1 cellular context compared by ENCODE assay signal in genomic region chr3:169764453-169765280, GRCh38.
TF ChIP-seq lines count a peak whose summit lies in the region.

TERC (minus strand) TSS chr3:169765060.

TF ChIP-seq in K562, 482 proteins besides CTCF, POLR2A, EP300 and RAD21 (continued from another document and continues in another):
- TF ChIP-seq THAP7 (CRISPR knock-in tag; IDR thresholded peaks at IDR 0.05) = peak; percentile 93
- TF ChIP-seq ZNF696 (CRISPR knock-in tag; conservative IDR thresholded peaks at IDR 0.05) = 0 out of 2 replicates have a peak, but pooled peaks have one; percentile 57
- TF ChIP-seq RBM14 (IDR thresholded peaks at IDR 0.05; ENCODE audit: borderline replicate concordance, insufficient read depth, low read depth, low read length) = peak; percentile 88; the same call in 1 of the 2 replicates
- no peak for TF ChIP-seq EHMT2 (IDR thresholded peaks at IDR 0.05)
- TF ChIP-seq SOX6 (IDR thresholded peaks at IDR 0.05) = no peak
- TF ChIP-seq PHF20 (IDR thresholded peaks at IDR 0.05; ENCODE audit: partially characterized antibody) = no peak
- TF ChIP-seq CHD2 (IDR thresholded peaks at IDR 0.05; ENCODE audit: low read depth, low read length) = peak; percentile 98
- no peak for TF ChIP-seq RFX7 (CRISPR knock-in tag; IDR thresholded peaks at IDR 0.05)
- TF ChIP-seq, protein P1, sequence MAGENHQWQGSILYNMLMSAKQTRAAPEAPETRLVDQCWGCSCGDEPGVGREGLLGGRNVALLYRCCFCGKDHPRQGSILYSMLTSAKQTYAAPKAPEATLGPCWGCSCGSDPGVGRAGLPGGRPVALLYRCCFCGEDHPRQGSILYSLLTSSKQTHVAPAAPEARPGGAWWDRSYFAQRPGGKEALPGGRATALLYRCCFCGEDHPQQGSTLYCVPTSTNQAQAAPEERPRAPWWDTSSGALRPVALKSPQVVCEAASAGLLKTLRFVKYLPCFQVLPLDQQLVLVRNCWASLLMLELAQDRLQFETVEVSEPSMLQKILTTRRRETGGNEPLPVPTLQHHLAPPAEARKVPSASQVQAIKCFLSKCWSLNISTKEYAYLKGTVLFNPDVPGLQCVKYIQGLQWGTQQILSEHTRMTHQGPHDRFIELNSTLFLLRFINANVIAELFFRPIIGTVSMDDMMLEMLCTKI (IDR thresholded peaks at IDR 0.05; ENCODE audit: partially characterized antibody) = no peak
- TF ChIP-seq RFX1 (IDR thresholded peaks at IDR 0.05) = no peak
- no peak for TF ChIP-seq POU5F1 (IDR thresholded peaks at IDR 0.05; ENCODE audit: borderline replicate concordance, low read depth, low read length, partially characterized antibody)
- peak; percentile 66; the same call in 1 of the 2 replicates for TF ChIP-seq HEY1 (CRISPR knock-in tag; IDR thresholded peaks at IDR 0.05; ENCODE audit: borderline replicate concordance)
- no peak for TF ChIP-seq DMBX1 (CRISPR knock-in tag; IDR thresholded peaks at IDR 0.05; ENCODE audit: borderline replicate concordance)
- no peak for TF ChIP-seq MIER1 (IDR thresholded peaks at IDR 0.05; ENCODE audit: low read depth)
- TF ChIP-seq TFAM (CRISPR knock-in tag; conservative IDR thresholded peaks at IDR 0.05) = no peak
- TF ChIP-seq SMAD4 (CRISPR knock-in tag; conservative IDR thresholded peaks at IDR 0.05) = peak; percentile 43; the same call in 1 of the 2 replicates
- TF ChIP-seq ZNF24 (IDR thresholded peaks at IDR 0.05) = peak; percentile 53; the same call in 1 of the 2 replicates
- TF ChIP-seq, protein P2, sequence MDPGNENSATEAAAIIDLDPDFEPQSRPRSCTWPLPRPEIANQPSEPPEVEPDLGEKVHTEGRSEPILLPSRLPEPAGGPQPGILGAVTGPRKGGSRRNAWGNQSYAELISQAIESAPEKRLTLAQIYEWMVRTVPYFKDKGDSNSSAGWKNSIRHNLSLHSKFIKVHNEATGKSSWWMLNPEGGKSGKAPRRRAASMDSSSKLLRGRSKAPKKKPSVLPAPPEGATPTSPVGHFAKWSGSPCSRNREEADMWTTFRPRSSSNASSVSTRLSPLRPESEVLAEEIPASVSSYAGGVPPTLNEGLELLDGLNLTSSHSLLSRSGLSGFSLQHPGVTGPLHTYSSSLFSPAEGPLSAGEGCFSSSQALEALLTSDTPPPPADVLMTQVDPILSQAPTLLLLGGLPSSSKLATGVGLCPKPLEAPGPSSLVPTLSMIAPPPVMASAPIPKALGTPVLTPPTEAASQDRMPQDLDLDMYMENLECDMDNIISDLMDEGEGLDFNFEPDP (CRISPR knock-in tag; IDR thresholded peaks at IDR 0.05) = no peak
- TF ChIP-seq, protein P3, sequence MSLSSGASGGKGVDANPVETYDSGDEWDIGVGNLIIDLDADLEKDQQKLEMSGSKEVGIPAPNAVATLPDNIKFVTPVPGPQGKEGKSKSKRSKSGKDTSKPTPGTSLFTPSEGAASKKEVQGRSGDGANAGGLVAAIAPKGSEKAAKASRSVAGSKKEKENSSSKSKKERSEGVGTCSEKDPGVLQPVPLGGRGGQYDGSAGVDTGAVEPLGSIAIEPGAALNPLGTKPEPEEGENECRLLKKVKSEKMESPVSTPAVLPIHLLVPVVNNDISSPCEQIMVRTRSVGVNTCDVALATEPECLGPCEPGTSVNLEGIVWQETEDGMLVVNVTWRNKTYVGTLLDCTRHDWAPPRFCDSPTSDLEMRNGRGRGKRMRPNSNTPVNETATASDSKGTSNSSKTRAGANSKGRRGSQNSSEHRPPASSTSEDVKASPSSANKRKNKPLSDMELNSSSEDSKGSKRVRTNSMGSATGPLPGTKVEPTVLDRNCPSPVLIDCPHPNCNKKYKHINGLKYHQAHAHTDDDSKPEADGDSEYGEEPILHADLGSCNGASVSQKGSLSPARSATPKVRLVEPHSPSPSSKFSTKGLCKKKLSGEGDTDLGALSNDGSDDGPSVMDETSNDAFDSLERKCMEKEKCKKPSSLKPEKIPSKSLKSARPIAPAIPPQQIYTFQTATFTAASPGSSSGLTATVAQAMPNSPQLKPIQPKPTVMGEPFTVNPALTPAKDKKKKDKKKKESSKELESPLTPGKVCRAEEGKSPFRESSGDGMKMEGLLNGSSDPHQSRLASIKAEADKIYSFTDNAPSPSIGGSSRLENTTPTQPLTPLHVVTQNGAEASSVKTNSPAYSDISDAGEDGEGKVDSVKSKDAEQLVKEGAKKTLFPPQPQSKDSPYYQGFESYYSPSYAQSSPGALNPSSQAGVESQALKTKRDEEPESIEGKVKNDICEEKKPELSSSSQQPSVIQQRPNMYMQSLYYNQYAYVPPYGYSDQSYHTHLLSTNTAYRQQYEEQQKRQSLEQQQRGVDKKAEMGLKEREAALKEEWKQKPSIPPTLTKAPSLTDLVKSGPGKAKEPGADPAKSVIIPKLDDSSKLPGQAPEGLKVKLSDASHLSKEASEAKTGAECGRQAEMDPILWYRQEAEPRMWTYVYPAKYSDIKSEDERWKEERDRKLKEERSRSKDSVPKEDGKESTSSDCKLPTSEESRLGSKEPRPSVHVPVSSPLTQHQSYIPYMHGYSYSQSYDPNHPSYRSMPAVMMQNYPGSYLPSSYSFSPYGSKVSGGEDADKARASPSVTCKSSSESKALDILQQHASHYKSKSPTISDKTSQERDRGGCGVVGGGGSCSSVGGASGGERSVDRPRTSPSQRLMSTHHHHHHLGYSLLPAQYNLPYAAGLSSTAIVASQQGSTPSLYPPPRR (CRISPR knock-in tag; IDR thresholded peaks at IDR 0.05; ENCODE audit: borderline replicate concordance) = no peak
- no peak for TF ChIP-seq MAFK (IDR thresholded peaks at IDR 0.05; ENCODE audit: low read length)
- no peak for TF ChIP-seq SP2 (IDR thresholded peaks at IDR 0.05; ENCODE audit: extremely low read depth, low read depth, low read length, poor library complexity, severe bottlenecking)
- no peak for TF ChIP-seq ZNF766 (CRISPR knock-in tag; conservative IDR thresholded peaks at IDR 0.05)
- no peak for TF ChIP-seq NR1H2 (CRISPR knock-in tag; IDR thresholded peaks at IDR 0.05)
- no peak for TF ChIP-seq HDGF (IDR thresholded peaks at IDR 0.05)
- no peak for TF ChIP-seq TFE3 (CRISPR knock-in tag; IDR thresholded peaks at IDR 0.05)
- TF ChIP-seq KDM4B (IDR thresholded peaks at IDR 0.05; ENCODE audit: borderline replicate concordance in 2 of 2, low read depth in 1 of 2) = no peak
- peak; percentile 73; the same call in 1 of the 2 replicates for TF ChIP-seq KLF6 (CRISPR knock-in tag; IDR thresholded peaks at IDR 0.05; ENCODE audit: borderline replicate concordance)
- no peak for TF ChIP-seq ARID3B (CRISPR knock-in tag; IDR thresholded peaks at IDR 0.05; ENCODE audit: borderline replicate concordance)
- no peak for TF ChIP-seq ZNF507 (tag; conservative IDR thresholded peaks at IDR 0.05)
- TF ChIP-seq RHOXF2B (CRISPR knock-in tag; conservative IDR thresholded peaks at IDR 0.05) = no peak
- TF ChIP-seq ETS1 (conservative IDR thresholded peaks at IDR 0.05; ENCODE audit: control insufficient read depth, low read depth, low read length) = peak; percentile 63; the same call in 1 of the 2 replicates
- no peak for TF ChIP-seq ARNT (IDR thresholded peaks at IDR 0.05)
- no peak for TF ChIP-seq ZNF282 (CRISPR knock-in tag; IDR thresholded peaks at IDR 0.05)
- no peak for TF ChIP-seq ZNF778 (CRISPR knock-in tag; IDR thresholded peaks at IDR 0.05)
- TF ChIP-seq NFRKB (IDR thresholded peaks at IDR 0.05; ENCODE audit: low read depth) = 0 out of 2 replicates have a peak, but pooled peaks have one; percentile 35
- no peak for TF ChIP-seq CBFB (CRISPR knock-in tag; IDR thresholded peaks at IDR 0.05)
- no peak for TF ChIP-seq POLR2AphosphoS2 (IDR thresholded peaks at IDR 0.05; ENCODE audit: low read length)
- no peak for TF ChIP-seq POLR3A (IDR thresholded peaks at IDR 0.05; ENCODE audit: borderline replicate concordance, extremely low read depth, insufficient read depth, insufficient read length)
- TF ChIP-seq NBN (IDR thresholded peaks at IDR 0.05; ENCODE audit: low read depth) = no peak
- TF ChIP-seq ZNF511 (CRISPR knock-in tag; IDR thresholded peaks at IDR 0.05) = peak; percentile 20; the same call in 1 of the 2 replicates
- no peak for TF ChIP-seq ZBED1 (IDR thresholded peaks at IDR 0.05)
- peak; percentile 94 for TF ChIP-seq POLR2AphosphoS5 (IDR thresholded peaks at IDR 0.05; ENCODE audit: control insufficient read depth, insufficient read depth, low read depth, low read length)
- TF ChIP-seq ZNF175 (CRISPR knock-in tag; IDR thresholded peaks at IDR 0.05; ENCODE audit: low read depth) = no peak
- TF ChIP-seq PRPF4 (IDR thresholded peaks at IDR 0.05; ENCODE audit: insufficient read depth, low read depth, low read length, poor library complexity, severe bottlenecking) = peak; percentile 88
- TF ChIP-seq TCFL5 (CRISPR knock-in tag; conservative IDR thresholded peaks at IDR 0.05) = no peak
- TF ChIP-seq ZNF717 (CRISPR knock-in tag; IDR thresholded peaks at IDR 0.05) = no peak
- TF ChIP-seq NR3C1 (CRISPR knock-in tag; IDR thresholded peaks at IDR 0.05) = no peak
- no peak for TF ChIP-seq ZNF41 (CRISPR knock-in tag; conservative IDR thresholded peaks at IDR 0.05)
- TF ChIP-seq PML (IDR thresholded peaks at IDR 0.05; ENCODE audit: low read length) = peak; percentile 79
- TF ChIP-seq XRCC3 (IDR thresholded peaks at IDR 0.05) = no peak
- TF ChIP-seq SNRNP70 (optimal IDR thresholded peaks at IDR 0.05; ENCODE audit: low read depth, low read length) = no peak
- 0 out of 2 replicates have a peak, but pooled peaks have one; percentile 25 for TF ChIP-seq RNF2 (IDR thresholded peaks at IDR 0.05)
- TF ChIP-seq NFXL1 (CRISPR knock-in tag; IDR thresholded peaks at IDR 0.05) = no peak
- TF ChIP-seq ZNF79 (CRISPR knock-in tag; IDR thresholded peaks at IDR 0.05; ENCODE audit: low read depth) = no peak
- TF ChIP-seq ZNF586 (CRISPR knock-in tag; conservative IDR thresholded peaks at IDR 0.05) = no peak
- no peak for TF ChIP-seq CBX8 (IDR thresholded peaks at IDR 0.05; ENCODE audit: borderline replicate concordance, extremely low read depth, low read depth, low read length, poor library complexity, severe bottlenecking)
- 0 out of 2 replicates have a peak, but pooled peaks have one; percentile 11 for TF ChIP-seq HDAC6 (IDR thresholded peaks at IDR 0.05; ENCODE audit: low read depth, low read length)
- TF ChIP-seq ZNF3 (CRISPR knock-in tag; IDR thresholded peaks at IDR 0.05) = no peak; the same call in 1 of the 2 replicates
- no peak for TF ChIP-seq KAT2B (IDR thresholded peaks at IDR 0.05; ENCODE audit: low read depth, low read length)
- no peak for TF ChIP-seq PYGO2 (tag; IDR thresholded peaks at IDR 0.05)
- peak; percentile 88 for TF ChIP-seq HNRNPLL (IDR thresholded peaks at IDR 0.05; ENCODE audit: low read depth, low read length, poor library complexity, severe bottlenecking)
- TF ChIP-seq ZNF561 (CRISPR knock-in tag; conservative IDR thresholded peaks at IDR 0.05) = no peak
- TF ChIP-seq TRIM24 (IDR thresholded peaks at IDR 0.05) = no peak
- TF ChIP-seq RBM39 (optimal IDR thresholded peaks at IDR 0.05; ENCODE audit: low read depth, low read length) = no peak
- TF ChIP-seq ZFP1 (CRISPR knock-in tag; IDR thresholded peaks at IDR 0.05) = peak; percentile 41; the same call in 1 of the 2 replicates
